Comparison of ENCODE assay signal across 10 cellular contexts in the genomic region with DNA sequence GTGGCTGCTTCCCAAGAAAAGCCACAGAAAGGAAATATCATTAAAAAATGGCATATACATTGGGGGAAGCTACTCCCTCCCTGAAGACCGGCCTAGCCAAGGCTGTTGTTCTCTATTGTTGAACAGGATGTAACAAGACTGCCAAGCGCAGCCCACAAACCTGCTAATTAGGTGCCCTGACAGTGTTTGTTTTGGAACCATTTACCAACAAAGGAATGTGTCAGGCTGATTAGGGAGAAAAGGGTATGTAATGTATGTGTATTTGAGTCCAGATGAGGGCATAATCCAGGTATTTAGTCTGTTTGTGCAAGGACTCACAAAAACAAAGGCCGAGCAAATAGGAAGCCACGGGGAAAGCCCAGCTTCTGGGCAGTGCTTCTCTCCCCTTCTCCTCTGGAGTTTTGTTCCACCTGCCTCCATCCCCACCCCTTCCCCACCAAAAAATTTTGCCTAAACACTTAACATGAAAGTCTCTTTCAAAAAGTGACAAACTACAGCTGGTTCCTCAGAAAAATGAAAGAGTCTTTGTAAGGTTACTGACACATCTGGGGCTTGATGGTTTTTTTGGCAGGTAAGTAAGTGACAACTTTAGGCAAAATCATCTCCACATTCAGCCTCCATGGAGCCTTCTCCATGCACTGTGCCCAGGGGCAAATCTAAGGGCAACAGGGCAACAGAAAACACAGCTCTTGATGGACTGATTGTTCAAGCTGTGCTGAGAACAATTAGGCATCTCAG.
DNase-seq lines count a peak whose midpoint lies in the region; ATAC-seq, FAIRE-seq and TF ChIP-seq lines count a peak whose summit lies in the region.
"Had no signal": no experiment of that assay in that cellular context is flagged by ENCODE, and none has a peak within 500 bp of the region (broad histone marks: within the 10 kb centered on the region; RNA-seq: fewer than 3 reads in every experiment).

No MANE protein-coding gene starts in this region.

- no peak overlapping the region for H3K18ac ChIP-seq in neuronal stem cell (ENCODE audit: low read length)

- peak; percentile 49 for FAIRE-seq in G401.6 (lab: Jason Lieb, UNC)

- DNase-seq in NCI-H2227 treated with DMSO at 0.1 percent for 48 hours (lab: John Stamatoyannopoulos, UW) (peak; percentile 42), endothelial cell (ENCODE audit: low spot score) (no peak), neuronal stem cell (ENCODE audit: low spot score) (peak; percentile 35)
- DNase-seq in activated CD4-positive, alpha-beta T cell treated with anti-CD3 and anti-CD28 coated beads, Interleukin-2, amount 10 ng/mL, durations not matched to agents 24 days and 14 days = no peak
- no peak for DNase-seq in activated CD4-positive, alpha-beta T cell treated with anti-CD3 and anti-CD28 coated beads, Interleukin-2, amount 50 U/mL, for 4 hours

- peaks cover 12% of the 10 kb centered on the region for H3K4me1 Mint-ChIP-seq in endothelial cell (ENCODE audit: unreplicated experiment)
- no peaks in the 10 kb centered on the region for H3K4me1 Mint-ChIP-seq in activated CD4-positive, alpha-beta T cell treated with anti-CD3 and anti-CD28 coated beads, Interleukin-2, amount 10 ng/mL, durations not matched to agents 24 days and 14 days

- H4K8ac ChIP-seq in neuronal stem cell (ENCODE audit: low read depth, low read length) = no peak overlapping the region

- WGBS in neuronal stem cell (ENCODE audit: extremely low coverage in 2 of 2, insufficient read length in 2 of 2, insufficient replicate concordance in 1 of 2), 2 donors = no CpG with 5 or more reads among the region's 4 CpGs

- peak overlapping the region; percentile 64 for H3K27ac Mint-ChIP-seq in endothelial cell (ENCODE audit: unreplicated experiment)
- H3K27ac Mint-ChIP-seq in activated CD4-positive, alpha-beta T cell treated with anti-CD3 and anti-CD28 coated beads, Interleukin-2, amount 10 ng/mL, durations not matched to agents 24 days and 14 days = no peak overlapping the region

- no peak overlapping the region for H3K4me2 ChIP-seq in neuronal stem cell (ENCODE audit: insufficient read depth, low read length, poor library complexity, severe bottlenecking)

- no peak overlapping the region for H2BK5ac ChIP-seq in neuronal stem cell (ENCODE audit: low read length)

- intact Hi-C loops in activated CD4-positive, alpha-beta T cell treated with anti-CD3 and anti-CD28 coated beads, Interleukin-2, amount 10 ng/mL, durations not matched to agents 24 days and 14 days (cut with micrococcal nuclease) = no loop called here

- no peak overlapping the region for H3K9ac ChIP-seq in neuronal stem cell (ENCODE audit: low read depth, low read length, poor library complexity)

- no peaks in the 10 kb centered on the region for H3K27me3 ChIP-seq in neuronal stem cell (ENCODE audit: control insufficient read depth in 3 of 3, insufficient read depth in 3 of 3, low read depth in 1 of 3, low read length in 3 of 3)

- H3K27ac ChIP-seq in neuronal stem cell (replicated peaks; ENCODE audit: low read length) = peak overlapping the region; percentile 77

- no peak overlapping the region for H3K14ac ChIP-seq in neuronal stem cell (ENCODE audit: low read length)

- no peaks in the 10 kb centered on the region for H3K9me3 ChIP-seq in neuronal stem cell (replicated peaks in 1 of 2; ENCODE audit: control insufficient read depth in 2 of 2, insufficient read depth in 1 of 2, low read depth in 1 of 2, low read length in 2 of 2)

- no peak for TF ChIP-seq CTCF in endothelial cell (IDR thresholded peaks at IDR 0.05; ENCODE audit: unreplicated experiment)

- H3K23ac ChIP-seq in neuronal stem cell (ENCODE audit: low read depth, low read length, poor library complexity) = no peak overlapping the region

- H3K79me1 ChIP-seq in neuronal stem cell (ENCODE audit: low read depth, low read length) = no peaks in the 10 kb centered on the region

- H3K27me3 Mint-ChIP-seq in endothelial cell (ENCODE audit: unreplicated experiment) = no peaks in the 10 kb centered on the region
- no peaks in the 10 kb centered on the region for H3K27me3 Mint-ChIP-seq in activated CD4-positive, alpha-beta T cell treated with anti-CD3 and anti-CD28 coated beads, Interleukin-2, amount 10 ng/mL, durations not matched to agents 24 days and 14 days

- H3K36me3 ChIP-seq in neuronal stem cell (replicated peaks in 1 of 2; ENCODE audit: control insufficient read depth in 2 of 2, insufficient read depth in 2 of 2, low read length in 2 of 2) = no peaks in the 10 kb centered on the region

- no peak for ATAC-seq in GM19395 (IDR thresholded peaks at IDR 0.05; ENCODE audit: unreplicated experiment)
- ATAC-seq in HG03045 (IDR thresholded peaks at IDR 0.05; ENCODE audit: unreplicated experiment) = no peak

- H2BK12ac ChIP-seq in neuronal stem cell (ENCODE audit: low read length) = no peak overlapping the region

- no peak overlapping the region for H4K91ac ChIP-seq in neuronal stem cell (ENCODE audit: low read depth, low read length, poor library complexity)

- no peak overlapping the region for H2AFZ ChIP-seq in neuronal stem cell (ENCODE audit: low read length)

- no peak overlapping the region for H3K4ac ChIP-seq in neuronal stem cell (ENCODE audit: low read length)

- H2BK120ac ChIP-seq in neuronal stem cell (ENCODE audit: low read depth, low read length) = no peak overlapping the region

- no peak overlapping the region for H3K4me3 Mint-ChIP-seq in endothelial cell (ENCODE audit: unreplicated experiment)
- no peak overlapping the region for H3K4me3 Mint-ChIP-seq in activated CD4-positive, alpha-beta T cell treated with anti-CD3 and anti-CD28 coated beads, Interleukin-2, amount 10 ng/mL, durations not matched to agents 24 days and 14 days
- H3K4me3 Mint-ChIP-seq: brain had no signal

- H3K9me3 Mint-ChIP-seq in endothelial cell (ENCODE audit: unreplicated experiment) = no peaks in the 10 kb centered on the region
- no peaks in the 10 kb centered on the region for H3K9me3 Mint-ChIP-seq in activated CD4-positive, alpha-beta T cell treated with anti-CD3 and anti-CD28 coated beads, Interleukin-2, amount 10 ng/mL, durations not matched to agents 24 days and 14 days
- H3K9me3 Mint-ChIP-seq: brain had no signal

- H3K4me1 ChIP-seq in neuronal stem cell (ENCODE audit: control insufficient read depth in 2 of 2, insufficient read depth in 1 of 2, low read depth in 1 of 2, low read length in 2 of 2) = peaks cover 9 to 19% of the 10 kb centered on the region in 2 donors

- H2BK15ac ChIP-seq in neuronal stem cell (ENCODE audit: low read length) = no peak overlapping the region

- H2AK5ac ChIP-seq in neuronal stem cell (ENCODE audit: low read depth, low read length) = no peak overlapping the region

- H3K36me3 Mint-ChIP-seq in endothelial cell (ENCODE audit: low read depth, unreplicated experiment) = no peaks in the 10 kb centered on the region
- no peaks in the 10 kb centered on the region for H3K36me3 Mint-ChIP-seq in activated CD4-positive, alpha-beta T cell treated with anti-CD3 and anti-CD28 coated beads, Interleukin-2, amount 10 ng/mL, durations not matched to agents 24 days and 14 days (ENCODE audit: low read depth)

- no peak overlapping the region for H3K4me3 ChIP-seq in neuronal stem cell (ENCODE audit: low read length in 2 of 2)
- H3K4me3 ChIP-seq: skin epidermis had no signal

Comparison
In these comparisons a context has a peak if more than half of its experiments do, and no peak if none do; other contexts are left out.
1. DNase-seq: peak in NCI-H2227 treated with DMSO at 0.1 percent for 48 hours (single experiment) and neuronal stem cell (single experiment); none in endothelial cell (single experiment), activated CD4-positive, alpha-beta T cell treated with anti-CD3 and anti-CD28 coated beads, Interleukin-2, amount 10 ng/mL, durations not matched to agents 24 days and 14 days (single experiment) and activated CD4-positive, alpha-beta T cell treated with anti-CD3 and anti-CD28 coated beads, Interleukin-2, amount 50 U/mL, for 4 hours (0 of 2).